In genomic region chr12:120800665-120801064, GRCh38 we compare ENCODE assay signal across 19 cellular contexts.
A peak's percentile ranks its signal among the peaks of the same experiment; 100 is the strongest.
DNase-seq lines count a peak whose midpoint lies in the region; ATAC-seq, FAIRE-seq and TF ChIP-seq lines count a peak whose summit lies in the region.
"Had no signal": no experiment of that assay in that cellular context is flagged by ENCODE, and none has a peak within 500 bp of the region (broad histone marks: within the 10 kb centered on the region; RNA-seq: fewer than 3 reads in every experiment).

No MANE protein-coding gene starts in this region.

- H3K4me1 Mint-ChIP-seq in activated T-cell treated with anti-CD3 and anti-CD28 coated beads, Interleukin-2, amount 50 U/mL, for 4 hours (ENCODE audit: low read depth), result peaks cover 49% of the 10 kb centered on the region
- H3K4me1 Mint-ChIP-seq in stimulated activated naive CD8-positive, alpha-beta T cell treated with anti-CD3 and anti-CD28 coated beads, Interleukin-15, Interleukin-2, amounts not matched to agents 100 ng/mL and 50 ng/mL, for 24 hours (ENCODE audit: low read depth), result peaks cover 57% of the 10 kb centered on the region

- no peaks in the 10 kb centered on the region for H3K27me3 Mint-ChIP-seq in activated T-cell treated with anti-CD3 and anti-CD28 coated beads, Interleukin-2, amount 50 U/mL, for 4 hours (ENCODE audit: low read depth)
- no peaks in the 10 kb centered on the region for H3K27me3 Mint-ChIP-seq in stimulated activated naive CD8-positive, alpha-beta T cell treated with anti-CD3 and anti-CD28 coated beads, Interleukin-15, Interleukin-2, amounts not matched to agents 100 ng/mL and 50 ng/mL, for 24 hours
- H3K27me3 Mint-ChIP-seq: CD8-positive, alpha-beta memory T cell had no signal

- peaks cover 13% of the 10 kb centered on the region for H3K9me3 Mint-ChIP-seq in activated T-cell treated with anti-CD3 and anti-CD28 coated beads, Interleukin-2, amount 50 U/mL, for 4 hours
- peaks cover 12% of the 10 kb centered on the region for H3K9me3 Mint-ChIP-seq in stimulated activated naive CD8-positive, alpha-beta T cell treated with anti-CD3 and anti-CD28 coated beads, Interleukin-15, Interleukin-2, amounts not matched to agents 100 ng/mL and 50 ng/mL, for 24 hours

- TF ChIP-seq POLR2A in GM12878 (IDR thresholded peaks at IDR 0.05; ENCODE audit: low read depth, low read length), result no peak

- H3F3A ChIP-seq in MM.1S (ENCODE audit: insufficient read depth, low read length), result peaks cover 19% of the 10 kb centered on the region

- no TSS peak for BruUV-seq in GM12878 (replicated peaks; lab: Mats Ljungman, UMichigan)

- H3K4me2 ChIP-seq in MM.1S (ENCODE audit: low read depth, low read length) (peak overlapping the region; percentile 12; the same call in 1 of the 2 replicates), GM12878 (ENCODE audit: control insufficient read depth, insufficient read depth) (peak overlapping the region; percentile 54)

- peak; percentile 41 to 69 for ATAC-seq in activated T-cell treated with anti-CD3 and anti-CD28 coated beads, Interleukin-2, amount 50 U/mL, for 4 hours
- peak; percentile 68 for ATAC-seq in GM12878
- ATAC-seq: gastrocnemius medialis had no signal

- POLR2A ChIA-PET in GM12878 (lab: Charles Lee), result interaction anchor here (0.5 to 3.0 kb wide), 12 partner anchors 11 to 328 kb away, joined by 3 to 13 read pairs (median 4); no protein-coding TSS in a partner anchor

- H3K9me3 ChIP-seq in MM.1S (replicated peaks; ENCODE audit: insufficient read depth, low read length) (no peaks in the 10 kb centered on the region), GM12878 (replicated peaks; ENCODE audit: control insufficient read depth, insufficient read depth, low read length) (peaks cover 8% of the 10 kb centered on the region)
- H3K9me3 ChIP-seq: gastrocnemius medialis had no signal

- CTCF ChIA-PET in GM12878 (lab: Yijun Ruan, JAX), result interaction anchor here (0.6 to 4.9 kb wide), 14 partner anchors 10 to 474 kb away, joined by 3 to 35 read pairs (median 4); partner anchors contain the start of gene POP5

- H4K20me1 ChIP-seq in MM.1S (ENCODE audit: insufficient read depth, low read length) (no peaks in the 10 kb centered on the region), GM12878 (ENCODE audit: control insufficient read depth, insufficient read depth) (no peaks in the 10 kb centered on the region)

- H3K9me2 ChIP-seq in MM.1S (replicated peaks; ENCODE audit: insufficient read depth, low read length), result no peaks in the 10 kb centered on the region

- in situ Hi-C loops in GM12878 (cut with MboI), result no loop called here

- SMC1A ChIA-PET in GM12878 (lab: Charles Lee; ENCODE audit: uncharacterized antibody, unreplicated experiment), result interaction anchor here (0.6 to 11.6 kb wide), 17 partner anchors 11 to 410 kb away, joined by 3 to 164 read pairs (median 14); no protein-coding TSS in a partner anchor

- H3K36me3 ChIP-seq in MM.1S (replicated peaks; ENCODE audit: insufficient read depth, low read length), result no peaks in the 10 kb centered on the region
- H3K36me3 ChIP-seq in GM12878 (ENCODE audit: control insufficient read depth in 2 of 2, insufficient read depth in 2 of 2, low read length in 1 of 2), result no peaks in the 10 kb centered on the region; a peak in 1 of 4 replicates
- H3K36me3 ChIP-seq: gastrocnemius medialis had no signal

- TF ChIP-seq CTCF in MM.1S (IDR thresholded peaks at IDR 0.05; ENCODE audit: low read length) (no peak), GM12878 (IDR thresholded peaks at IDR 0.05 in 2 of 3, conservative IDR thresholded peaks at IDR 0.05 in 1 of 3; ENCODE audit: control insufficient read depth in 2 of 3, extremely low read depth in 1 of 3, insufficient read depth in 1 of 3, low read depth in 3 of 3, low read length in 3 of 3) (no peak)

- no peak overlapping the region for H3K9ac ChIP-seq in MM.1S (ENCODE audit: low read length)
- peak overlapping the region; percentile 0; the same call in 1 of the 2 replicates for H3K9ac ChIP-seq in GM12878 (ENCODE audit: control insufficient read depth, insufficient read depth, low read length)
- H3K9ac ChIP-seq: GM23248 had no signal

- no peak overlapping the region for H3K4me3 Mint-ChIP-seq in activated T-cell treated with anti-CD3 and anti-CD28 coated beads, Interleukin-2, amount 50 U/mL, for 4 hours
- H3K4me3 Mint-ChIP-seq in stimulated activated naive CD8-positive, alpha-beta T cell treated with anti-CD3 and anti-CD28 coated beads, Interleukin-15, Interleukin-2, amounts not matched to agents 100 ng/mL and 50 ng/mL, for 24 hours, result no peak overlapping the region
- H3K4me3 Mint-ChIP-seq: CD8-positive, alpha-beta memory T cell had no signal

- H3K27me3 ChIP-seq in MM.1S (replicated peaks; ENCODE audit: insufficient read depth, low read length) (no peaks in the 10 kb centered on the region), GM12878 (replicated peaks in 1 of 2; ENCODE audit: control insufficient read depth in 2 of 2, insufficient read depth in 2 of 2, low read length in 1 of 2) (no peaks in the 10 kb centered on the region)
- H3K27me3 ChIP-seq: gastrocnemius medialis had no signal

- H3K36me3 Mint-ChIP-seq in activated T-cell treated with anti-CD3 and anti-CD28 coated beads, Interleukin-2, amount 50 U/mL, for 4 hours (ENCODE audit: insufficient read depth), result peaks cover 25% of the 10 kb centered on the region
- H3K36me3 Mint-ChIP-seq in stimulated activated naive CD8-positive, alpha-beta T cell treated with anti-CD3 and anti-CD28 coated beads, Interleukin-15, Interleukin-2, amounts not matched to agents 100 ng/mL and 50 ng/mL, for 24 hours (ENCODE audit: low read depth), result peaks cover 30% of the 10 kb centered on the region

- no peak for TF ChIP-seq EP300 in GM12878 (IDR thresholded peaks at IDR 0.05; ENCODE audit: borderline replicate concordance in 1 of 2, control insufficient read depth in 1 of 2, low read depth in 2 of 2, low read length in 2 of 2)

- RAD21 ChIA-PET in GM12878 (lab: Charles Lee; ENCODE audit: unreplicated experiment), result interaction anchor here (0.7 to 4.8 kb wide), 17 partner anchors 8 to 259 kb away, joined by 3 to 41 read pairs (median 6); no protein-coding TSS in a partner anchor

- peaks cover 49% of the 10 kb centered on the region for H3K4me1 ChIP-seq in MM.1S (ENCODE audit: low read length)
- peaks cover 46% of the 10 kb centered on the region for H3K4me1 ChIP-seq in GM12878 (ENCODE audit: control insufficient read depth, insufficient read depth, low read length)

- H3K4me3 ChIP-seq in MM.1S (ENCODE audit: low read length) (no peak overlapping the region), GM12878 (no peak overlapping the region)
- H3K4me3 ChIP-seq: gastrocnemius medialis, GM23248, thoracic aorta had no signal

- H2AFZ ChIP-seq in MM.1S (ENCODE audit: low read length) (no peak overlapping the region), GM12878 (ENCODE audit: control insufficient read depth, low read depth, low read length) (no peak overlapping the region)
- H2AFZ ChIP-seq: GM23248 had no signal

- H3K27ac ChIP-seq in MM.1S (ENCODE audit: low read length), result peak overlapping the region; percentile 65
- H3K27ac ChIP-seq in GM12878 (ENCODE audit: control insufficient read depth, insufficient read depth), result peak overlapping the region; percentile 76
- H3K27ac ChIP-seq: gastrocnemius medialis, GM23248, thoracic aorta had no signal

- no peak for FAIRE-seq in GM12878 (lab: Jason Lieb, UNC)
- FAIRE-seq: endothelial cell of umbilical vein had no signal

- H3K79me2 ChIP-seq in MM.1S (ENCODE audit: low read length) (peaks cover 26% of the 10 kb centered on the region), GM12878 (ENCODE audit: control insufficient read depth, insufficient read depth, low read length) (peaks cover 28% of the 10 kb centered on the region)

- H3K27ac Mint-ChIP-seq in stimulated activated naive CD8-positive, alpha-beta T cell treated with anti-CD3 and anti-CD28 coated beads, Interleukin-15, Interleukin-2, amounts not matched to agents 100 ng/mL and 50 ng/mL, for 24 hours, result peak overlapping the region; percentile 65

- no peak for TF ChIP-seq RAD21 in GM12878 (IDR thresholded peaks at IDR 0.05; ENCODE audit: insufficient read depth, low read depth, low read length)

- DNase-seq in activated T-cell treated with anti-CD3 and anti-CD28 coated beads, Interleukin-2, amount 50 U/mL, for 4 hours, result no peak
- DNase-seq in activated T-cell treated with anti-CD3 and anti-CD28 coated beads, Interleukin-2, amount 50 U/mL, for 48 hours, result no peak
- DNase-seq in MM.1S (no peak), GM12878 (ENCODE audit: low read depth, low spot score) (peak; percentile 45), RPMI8226 (no peak), NCI-H1417 (lab: John Stamatoyannopoulos, UW) (no peak), foreskin melanocyte (no peak)
- DNase-seq: ACHN; CD8-positive, alpha-beta memory T cell; central memory CD4-positive, alpha-beta T cell; gastrocnemius medialis; GM23248; MV-4-11; retina; SHP77; T-helper 9 cell had no signal

- intact Hi-C loops in GM12878 (cut with micrococcal nuclease; ENCODE audit: unreplicated experiment), result loop anchor here (2.0 kb wide), 1 partner anchor 102 kb away; no protein-coding TSS in a partner anchor

TF ChIP-seq in GM12878, 131 proteins besides CTCF, POLR2A, EP300 and RAD21:
- TF ChIP-seq NFIC (IDR thresholded peaks at IDR 0.05; ENCODE audit: low read depth, low read length) (peak; percentile 22; the same call in 1 of the 2 replicates), ZZZ3 (IDR thresholded peaks at IDR 0.05; ENCODE audit: control insufficient read depth, insufficient read length, low read depth) (no peak), SREBF2 (IDR thresholded peaks at IDR 0.05; ENCODE audit: low read length) (no peak), EED (IDR thresholded peaks at IDR 0.05; ENCODE audit: low read depth) (peak; percentile 29; the same call in 1 of the 2 replicates), RUNX3 (IDR thresholded peaks at IDR 0.05; ENCODE audit: low read length) (peak; percentile 61), PML (IDR thresholded peaks at IDR 0.05; ENCODE audit: low read length) (no peak), NR2C1 (IDR thresholded peaks at IDR 0.05) (peak; percentile 62; the same call in 1 of the 2 replicates)
